Comparison of ENCODE assay signal across 23 cellular contexts in genomic region chr9:135547756-135548736, GRCh38. TPM values are rescaled to one million over a fixed set of nuclear protein-coding genes. Genes with fewer than 3 reads are reported as not detected.
"Had no signal": no experiment of that assay in that cellular context is flagged by ENCODE, and none has a peak within 500 bp of the region (broad histone marks: within the 10 kb centered on the region; RNA-seq: fewer than 3 reads in every experiment).

No MANE protein-coding gene starts in this region.

- ATAC-seq: esophagus mucosa, gastrocnemius medialis, heart right ventricle, left lung, lower lobe of right lung, psoas muscle, right lobe of liver had no signal

- H3K79me2 ChIP-seq: parathyroid adenoma had no signal

- H2AFZ ChIP-seq: parathyroid adenoma had no signal

- DNase-seq: cortex of kidney; effector memory CD4-positive, alpha-beta T cell; gastrocnemius medialis; heart right ventricle; hypothalamus; lower lobe of right lung; naive B cell; psoas muscle; retina; stimulated activated CD4-positive, alpha-beta T cell treated with anti-CD3 and anti-CD28 coated beads, Interleukin-12 subunit alpha, Interleukin-12 subunit beta, amount 100 ng/mL, for 4 hours; stimulated activated naive CD4-positive, alpha-beta T cell treated with Interleukin-2 at 50 U/mL for 16 hours had no signal

- H3K36me3 ChIP-seq: gastrocnemius medialis, heart right ventricle, left lung, lower lobe of right lung, right lobe of liver, vagina had no signal

- H3K27me3 ChIP-seq: gastrocnemius medialis, right lobe of liver, vagina had no signal

- H3K27ac ChIP-seq: dorsolateral prefrontal cortex, gastrocnemius medialis, heart right ventricle, left lung, lower lobe of right lung, parathyroid adenoma, psoas muscle, right lobe of liver, skin epidermis, vagina had no signal

- H3K9ac ChIP-seq: parathyroid adenoma had no signal

- FAIRE-seq: endometrium, islet of Langerhans had no signal

- H3K9me3 ChIP-seq: gastrocnemius medialis, heart right ventricle, left lung, lower lobe of right lung, psoas muscle, right lobe of liver, vagina had no signal

- H3K4me1 ChIP-seq: gastrocnemius medialis, heart right ventricle, left lung, lower lobe of right lung, parathyroid adenoma, psoas muscle, right lobe of liver, vagina had no signal

- H3K4me3 ChIP-seq: dorsolateral prefrontal cortex, gastrocnemius medialis, heart right ventricle, left lung, lower lobe of right lung, psoas muscle, right lobe of liver, skin epidermis, vagina had no signal

RNA-seq across cellular contexts. Expression of gene OBP2A, which starts 2.1 kb away (rescaled TPM):
- total RNA-seq: esophagus mucosa, fibroblast of lung, gastrocnemius medialis, heart right ventricle, left lung, lower lobe of right lung, omental fat pad, psoas muscle, right lobe of liver, vagina had no signal
- polyA plus RNA-seq: fibroblast of lung, heart right ventricle, psoas muscle had no signal

RNA-seq across cellular contexts. Expression of gene PAEP, which starts 13.5 kb away (rescaled TPM):
- total RNA-seq: chondrocyte, dorsolateral prefrontal cortex, esophagus mucosa, fibroblast of lung, gastrocnemius medialis, heart right ventricle, left lung, lower lobe of right lung, omental fat pad, psoas muscle, right lobe of liver, vagina had no signal
- polyA plus RNA-seq: fibroblast of lung, heart right ventricle, psoas muscle had no signal

RNA-seq across cellular contexts. Expression of gene LCN1, which starts 26.8 kb away (rescaled TPM):
- total RNA-seq: esophagus mucosa, fibroblast of lung, gastrocnemius medialis, left lung, lower lobe of right lung, omental fat pad, right lobe of liver, vagina had no signal
- polyA plus RNA-seq: fibroblast of lung, psoas muscle had no signal
